ENCODE assay signal across 25 cellular contexts in the genomic region with DNA sequence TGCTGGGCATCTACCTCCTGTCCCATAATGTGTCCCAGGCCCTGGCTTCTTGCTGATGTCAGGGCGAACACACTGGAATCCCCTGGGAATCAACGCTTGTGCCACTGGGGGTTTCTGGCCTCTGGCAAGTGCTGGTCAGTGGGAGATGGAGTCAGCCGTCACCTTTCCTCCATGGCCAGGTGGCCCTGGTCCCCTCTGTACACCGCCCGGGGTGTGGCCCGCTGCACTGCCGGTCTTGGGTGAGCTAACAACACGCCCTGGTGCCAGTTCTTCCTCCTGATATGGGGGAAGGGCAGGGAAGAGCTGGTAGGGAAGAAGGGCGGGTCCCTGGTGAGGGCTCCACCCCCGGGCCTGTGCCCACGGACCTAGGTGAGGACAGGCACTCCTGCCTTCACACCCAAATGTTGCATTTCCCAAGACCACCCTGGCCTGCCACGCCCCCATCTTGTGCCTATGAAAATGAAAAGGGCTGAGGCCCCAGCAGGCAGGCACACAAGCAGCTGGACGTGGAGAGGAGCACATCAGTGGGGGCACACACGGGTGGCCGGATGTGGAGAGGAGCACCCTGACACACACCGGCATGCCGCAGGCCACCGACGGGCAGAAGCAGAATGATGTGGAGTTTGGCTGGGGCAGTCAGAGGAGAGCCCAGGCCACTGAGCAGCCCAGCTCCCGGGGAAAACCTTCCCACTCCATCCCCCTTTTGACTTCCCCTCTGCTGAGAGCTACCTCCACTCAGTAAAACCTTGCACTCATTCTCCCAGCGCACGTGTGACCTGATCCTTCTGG.
"Had no signal": no experiment of that assay in that cellular context is flagged by ENCODE, and none has a peak within 500 bp of the region (broad histone marks: within the 10 kb centered on the region; RNA-seq: fewer than 3 reads in every experiment).

No MANE protein-coding gene starts in this region.

- H3K36me3 ChIP-seq: adrenal gland, ascending aorta, brain microvascular endothelial cell, neural progenitor cell, sigmoid colon, tibial artery, uterus had no signal

- H3K4me1 ChIP-seq: adrenal gland, ascending aorta, neural progenitor cell, tibial artery, uterus had no signal

- H3K27ac ChIP-seq: adrenal gland, ascending aorta, brain microvascular endothelial cell, dorsolateral prefrontal cortex, neural progenitor cell, sigmoid colon, tibial artery, uterus had no signal

- DNase-seq: activated CD4-positive, alpha-beta memory T cell treated with anti-CD3 and anti-CD28 coated beads, Interleukin-2, amount 10 ng/mL, durations not matched to agents 7 days and 5 days; activated CD4-positive, alpha-beta T cell treated with anti-CD3 and anti-CD28 coated beads for 4 hours; activated CD4-positive, CD25-positive, alpha-beta regulatory T cell; activated gamma-delta T cell; activated T-cell treated with anti-CD3 and anti-CD28 coated beads, Interleukin-2, amount 50 U/mL, for 72 hours; adrenal gland; brain microvascular endothelial cell; central memory CD4-positive, alpha-beta T cell; effector memory CD8-positive, alpha-beta T cell; foreskin melanocyte; glutamatergic neuron; hippocampal formation; naive thymus-derived CD4-positive, alpha-beta T cell; retina; sigmoid colon; stimulated activated CD4-positive, alpha-beta T cell treated with anti-CD3 and anti-CD28 coated beads, Interleukin-4, amount 100 ng/mL, for 1 hour; substantia nigra; T-helper 17 cell; uterus had no signal

- H3K4me3 ChIP-seq: adrenal gland, ascending aorta, dorsolateral prefrontal cortex, lung, neural progenitor cell, sigmoid colon, tibial artery, uterus had no signal

- H3K9me3 ChIP-seq: adrenal gland, ascending aorta, sigmoid colon, tibial artery, uterus had no signal

- ATAC-seq: activated T-cell treated with anti-CD3 and anti-CD28 coated beads, Interleukin-2, amount 50 U/mL, for 72 hours; effector memory CD8-positive, alpha-beta T cell; esophagus mucosa; naive thymus-derived CD4-positive, alpha-beta T cell; T-helper 17 cell had no signal

- H3K27me3 ChIP-seq: adrenal gland, ascending aorta, brain microvascular endothelial cell, neural progenitor cell, sigmoid colon, uterus had no signal
